ENCODE assay signal across 8 cellular contexts in the genomic region with DNA sequence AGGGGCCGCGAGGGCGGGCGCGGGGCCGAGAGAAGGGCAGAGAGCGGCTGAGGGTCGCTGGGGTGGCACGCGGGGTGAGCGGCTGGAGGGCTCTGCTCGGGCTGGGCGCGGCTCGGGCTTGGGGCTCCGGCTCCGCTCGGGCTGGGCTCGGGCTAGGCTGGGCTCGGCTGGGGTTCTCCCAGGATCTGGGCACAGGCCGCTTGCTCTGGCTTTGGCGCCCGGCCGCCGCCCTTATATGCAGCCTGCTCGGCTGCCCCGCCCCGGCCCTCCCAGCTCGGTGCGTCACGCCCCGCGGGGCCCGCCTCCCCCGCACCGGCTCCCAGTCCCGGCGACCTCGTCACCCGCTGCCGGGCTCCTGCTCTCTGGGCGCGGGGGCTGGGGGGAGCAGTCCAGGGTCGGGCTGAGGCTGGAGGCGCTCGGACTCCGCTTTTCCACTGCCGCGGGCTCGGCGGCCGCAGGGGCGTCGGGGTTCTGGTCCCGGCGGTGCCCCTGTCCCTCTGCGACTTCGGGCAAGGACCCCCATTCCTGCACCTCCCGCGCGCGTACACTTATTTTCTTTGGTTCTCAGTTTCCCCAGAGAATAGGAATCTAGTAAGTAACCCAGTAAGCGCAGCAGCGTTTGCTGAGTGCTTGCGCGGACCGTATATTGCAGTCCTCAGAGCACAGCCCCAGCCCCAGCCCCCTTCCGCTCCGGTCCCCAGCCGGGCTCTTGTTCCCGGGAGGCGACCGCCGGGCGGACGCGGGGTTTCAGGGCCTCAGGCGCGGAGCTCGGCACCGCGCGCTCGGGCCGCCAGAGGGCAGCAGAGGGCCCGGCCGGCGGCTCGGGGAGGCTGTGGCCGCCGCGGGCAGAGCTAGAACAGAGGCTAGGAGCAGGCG. TPM values are rescaled to one million over a fixed set of nuclear protein-coding genes. Genes with fewer than 3 reads are reported as not detected.
DNase-seq lines count a peak whose midpoint lies in the region; ATAC-seq and TF ChIP-seq lines count a peak whose summit lies in the region.

A gene with protein sequence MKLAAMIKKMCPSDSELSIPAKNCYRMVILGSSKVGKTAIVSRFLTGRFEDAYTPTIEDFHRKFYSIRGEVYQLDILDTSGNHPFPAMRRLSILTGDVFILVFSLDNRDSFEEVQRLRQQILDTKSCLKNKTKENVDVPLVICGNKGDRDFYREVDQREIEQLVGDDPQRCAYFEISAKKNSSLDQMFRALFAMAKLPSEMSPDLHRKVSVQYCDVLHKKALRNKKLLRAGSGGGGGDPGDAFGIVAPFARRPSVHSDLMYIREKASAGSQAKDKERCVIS (minus strand): TSS at position 207 of the 876 bp plus-strand sequence. CDS start 214 bp downstream, outside the sequence.

- peak within 1 kb of the TSS; percentile 94 for H2AFZ ChIP-seq in neuron (ENCODE audit: low read depth, low read length)

- ATAC-seq in RWPE2 (ENCODE audit: low read depth) (peak; percentile 79), foreskin keratinocyte (peak; percentile 81)

- H3K27me3 ChIP-seq in RWPE2 (ENCODE audit: insufficient read depth, poor library complexity, severe bottlenecking) (peaks cover 14% of the 10 kb centered on the region), foreskin keratinocyte (peaks cover 44% of the 10 kb centered on the region), neuron (ENCODE audit: insufficient read depth, low read length) (no peaks in the 10 kb centered on the region)

- H3K4me1 ChIP-seq in RWPE2 (ENCODE audit: insufficient read depth, poor library complexity, severe bottlenecking) (peaks cover 4% of the 10 kb centered on the region), foreskin keratinocyte (no peaks in the 10 kb centered on the region), neuron (ENCODE audit: insufficient read depth, low read length) (peaks cover 13% of the 10 kb centered on the region)

- H3K27ac ChIP-seq in RWPE2 (ENCODE audit: poor library complexity, severe bottlenecking), result no peak within 1 kb of the TSS
- H3K27ac ChIP-seq in foreskin keratinocyte, result no peak within 1 kb of the TSS

- DNase-seq in CD1c-positive myeloid dendritic cell (ENCODE audit: extremely low spot score) (peak; percentile 92), GM20000 (ENCODE audit: low spot score) (peak; percentile 97), HuH-7 (ENCODE audit: low spot score) (peak; percentile 93), RWPE2 (ENCODE audit: low spot score) (peak; percentile 77), activated gamma-delta T cell treated with Interleukin-2 at 50 U/mL for 16 hours (peak; percentile 72), foreskin keratinocyte (peak; percentile 38 to 60), stromal cell of bone marrow (ENCODE audit: low read depth) (peak; percentile 80)

- H3K9me3 ChIP-seq in RWPE2 (ENCODE audit: severe bottlenecking), result no peaks in the 10 kb centered on the region
- peaks cover 5% of the 10 kb centered on the region for H3K9me3 ChIP-seq in neuron (ENCODE audit: low read length)

- H3K36me3 ChIP-seq in RWPE2 (ENCODE audit: low read depth), result 0 out of 2 replicates have a peak, but pooled peaks cover 3% of the 10 kb centered on the region
- peaks cover 22% of the 10 kb centered on the region for H3K36me3 ChIP-seq in neuron (ENCODE audit: insufficient read depth, low read length)

- peak within 1 kb of the TSS; percentile 34 for H3K4me3 ChIP-seq in RWPE2 (ENCODE audit: severe bottlenecking)
- H3K4me3 ChIP-seq in neuron (ENCODE audit: low read length), result peak within 1 kb of the TSS; percentile 60

- TF ChIP-seq CTCF in GM20000 (IDR thresholded peaks at IDR 0.05; ENCODE audit: extremely low read depth, missing control alignments), result peak; percentile 93
- peak; percentile 96 for TF ChIP-seq CTCF in RWPE2 (IDR thresholded peaks at IDR 0.05; ENCODE audit: poor library complexity, severe bottlenecking)
- peak; percentile 94 for TF ChIP-seq CTCF in foreskin keratinocyte (conservative IDR thresholded peaks at IDR 0.05)

RNA-seq across cellular contexts. Expression of the gene that starts here (rescaled TPM):
- total RNA-seq in foreskin keratinocyte, result 0.10 and 0.11 TPM in 2 replicates
- 0.07 and 0.08 TPM in 2 replicates for polyA plus RNA-seq in foreskin keratinocyte

Comparison
In these comparisons a context has a peak if more than half of its experiments do, and no peak if none do; other contexts are left out.
1. Peak in DNase-seq and ATAC-seq in foreskin keratinocyte; RNA of the gene not detected or under 1 TPM.